1 cellular context compared by ENCODE assay signal in genomic region chr1:23039308-23039826, GRCh38.
A peak's percentile ranks its signal among the peaks of the same experiment; 100 is the strongest.
TF ChIP-seq lines count a peak whose summit lies in the region.

No MANE protein-coding gene starts in this region.

TF ChIP-seq in HEK293, 187 proteins besides CTCF, POLR2A, EP300 and RAD21 (continued from another document):
- no peak for TF ChIP-seq ZBTB49 (tag by site-specific recombination; IDR thresholded peaks at IDR 0.05; ENCODE audit: low read depth)
- TF ChIP-seq OSR2 (tag by site-specific recombination; IDR thresholded peaks at IDR 0.05): peak; percentile 93
- 0 out of 2 replicates have a peak, but pooled peaks have one; percentile 35 for TF ChIP-seq ZNF561 (tag by site-specific recombination; IDR thresholded peaks at IDR 0.05; ENCODE audit: borderline replicate concordance)
- TF ChIP-seq ZXDB (tag by site-specific recombination; IDR thresholded peaks at IDR 0.05): peak; percentile 93
- TF ChIP-seq ZNF211 (tag by site-specific recombination; IDR thresholded peaks at IDR 0.05; ENCODE audit: low read depth): no peak
- no peak for TF ChIP-seq ZBTB21 (tag by site-specific recombination; IDR thresholded peaks at IDR 0.05)
- no peak for TF ChIP-seq ZNF776 (tag by site-specific recombination; IDR thresholded peaks at IDR 0.05; ENCODE audit: borderline replicate concordance)
- TF ChIP-seq ZNF2 (tag by site-specific recombination; IDR thresholded peaks at IDR 0.05): 0 out of 2 replicates have a peak, but pooled peaks have one; percentile 50
- TF ChIP-seq ZNF510 (tag by site-specific recombination; IDR thresholded peaks at IDR 0.05; ENCODE audit: insufficient replicate concordance): no peak
- TF ChIP-seq PRDM4 (tag by site-specific recombination; IDR thresholded peaks at IDR 0.05): peak; percentile 63
- peak; percentile 26; the same call in 1 of the 2 replicates for TF ChIP-seq ZNF629 (tag by site-specific recombination; IDR thresholded peaks at IDR 0.05)
- TF ChIP-seq TCF7L2 (IDR thresholded peaks at IDR 0.05; ENCODE audit: borderline replicate concordance, low read depth, low read length): 0 out of 2 replicates have a peak, but pooled peaks have one; percentile 24
- TF ChIP-seq PRDM6 (tag by site-specific recombination; IDR thresholded peaks at IDR 0.05): peak; percentile 97
- no peak for TF ChIP-seq KLF9 (tag by site-specific recombination; IDR thresholded peaks at IDR 0.05; ENCODE audit: low read depth)
- TF ChIP-seq ZEB2 (tag by site-specific recombination; IDR thresholded peaks at IDR 0.05): peak; percentile 61
- 0 out of 2 replicates have a peak, but pooled peaks have one; percentile 25 for TF ChIP-seq ZNF366 (tag by site-specific recombination; conservative IDR thresholded peaks at IDR 0.05)
- TF ChIP-seq ZBTB6 (tag by site-specific recombination; IDR thresholded peaks at IDR 0.05): no peak
- peak; percentile 64; the same call in 1 of the 2 replicates for TF ChIP-seq OVOL3 (tag by site-specific recombination; IDR thresholded peaks at IDR 0.05)
- peak; percentile 14; the same call in 1 of the 2 replicates for TF ChIP-seq ZBTB17 (tag by site-specific recombination; IDR thresholded peaks at IDR 0.05)
- TF ChIP-seq ZNF18 (tag by site-specific recombination; IDR thresholded peaks at IDR 0.05): peak; percentile 52; the same call in 1 of the 2 replicates
